Comparison of ENCODE assay signal across 30 cellular contexts in genomic region chr10:1632596-1632995, GRCh38.
"Had no signal": no experiment of that assay in that cellular context is flagged by ENCODE, and none has a peak within 500 bp of the region (broad histone marks: within the 10 kb centered on the region; RNA-seq: fewer than 3 reads in every experiment).

No MANE protein-coding gene starts in this region.

- H3K27ac ChIP-seq: ascending aorta, cardiac muscle cell, VCaP had no signal

- H3K4me1 ChIP-seq: ascending aorta had no signal

- H3K9me3 ChIP-seq: ascending aorta had no signal

- H3K36me3 ChIP-seq: ascending aorta, cardiac muscle cell had no signal

- H3K4me3 ChIP-seq: ascending aorta, cardiac muscle cell had no signal

- DNase-seq: activated B cell treated with CpG ODN at 0.5 μM for 24 hours; activated CD4-positive, alpha-beta memory T cell treated with anti-CD3 and anti-CD28 coated beads for 36 hours; activated CD4-positive, alpha-beta T cell treated with anti-CD3 and anti-CD28 coated beads for 4 hours; activated CD4-positive, alpha-beta T cell treated with anti-CD3 and anti-CD28 coated beads, Interleukin-2, amount 10 ng/mL, durations not matched to agents 24 days and 14 days; activated CD4-positive, alpha-beta T cell treated with anti-CD3 and anti-CD28 coated beads, Interleukin-2, amount 50 U/mL, for 1 hour; activated CD4-positive, alpha-beta T cell treated with anti-CD3 and anti-CD28 coated beads, Interleukin-2, amount 50 U/mL, for 4 hours; activated CD4-positive, CD25-positive, alpha-beta regulatory T cell treated with anti-CD3 and anti-CD28 coated beads, Interleukin-2, amount 50 U/mL, for 72 hours; activated CD8-positive, alpha-beta memory T cell treated with anti-CD3 and anti-CD28 coated beads, Interleukin-2, amount 50 U/mL, for 4 hours; activated CD8-positive, alpha-beta T cell treated with anti-CD3 and anti-CD28 coated beads for 36 hours; activated effector memory CD4-positive, alpha-beta T cell treated with anti-CD3 and anti-CD28 coated beads, Interleukin-2, amount 50 U/mL, for 16 hours; activated gamma-delta T cell treated with Interleukin-2 at 50 U/mL for 16 hours; activated naive CD4-positive, alpha-beta T cell; activated naive CD4-positive, alpha-beta T cell treated with anti-CD3 and anti-CD28 coated beads, Interleukin-2, amount 10 ng/mL, durations not matched to agents 7 days and 5 days; activated naive CD8-positive, alpha-beta T cell treated with anti-CD3 and anti-CD28 coated beads, Interleukin-2, amount 10 ng/mL, durations not matched to agents 7 days and 5 days; activated naive CD8-positive, alpha-beta T cell treated with anti-CD3 and anti-CD28 coated beads, Interleukin-2, amount 50 U/mL, for 24 hours; activated T-cell treated with anti-CD3 and anti-CD28 coated beads for 4 hours; activated T-cell treated with anti-CD3 and anti-CD28 coated beads, Interleukin-2, amount 50 U/mL, for 1 hour; activated T-cell treated with anti-CD3 and anti-CD28 coated beads, Interleukin-2, amount 50 U/mL, for 4 hours; activated T-cell treated with anti-CD3 and anti-CD28 coated beads, Interleukin-2, amount 50 U/mL, for 72 hours; amygdala; anterior cingulate cortex; caudate nucleus; cerebellar nuclear complex; T-helper 1 cell; T-helper 2 cell; T-helper 9 cell had no signal

- ATAC-seq: activated CD8-positive, alpha-beta T cell treated with anti-CD3 and anti-CD28 coated beads for 36 hours; activated naive CD8-positive, alpha-beta T cell treated with anti-CD3 and anti-CD28 coated beads, Interleukin-2, amount 50 U/mL, for 24 hours; activated T-cell treated with anti-CD3 and anti-CD28 coated beads, Interleukin-2, amount 50 U/mL, for 4 hours; activated T-cell treated with anti-CD3 and anti-CD28 coated beads, Interleukin-2, amount 50 U/mL, for 72 hours; activated T-helper 17 cell treated with anti-CD3 and anti-CD28 coated beads, Interleukin-2, amount 50 U/mL, for 72 hours had no signal

- H3K27me3 ChIP-seq: ascending aorta, cardiac muscle cell had no signal
